8 cellular contexts compared by ENCODE assay signal in the genomic region with DNA sequence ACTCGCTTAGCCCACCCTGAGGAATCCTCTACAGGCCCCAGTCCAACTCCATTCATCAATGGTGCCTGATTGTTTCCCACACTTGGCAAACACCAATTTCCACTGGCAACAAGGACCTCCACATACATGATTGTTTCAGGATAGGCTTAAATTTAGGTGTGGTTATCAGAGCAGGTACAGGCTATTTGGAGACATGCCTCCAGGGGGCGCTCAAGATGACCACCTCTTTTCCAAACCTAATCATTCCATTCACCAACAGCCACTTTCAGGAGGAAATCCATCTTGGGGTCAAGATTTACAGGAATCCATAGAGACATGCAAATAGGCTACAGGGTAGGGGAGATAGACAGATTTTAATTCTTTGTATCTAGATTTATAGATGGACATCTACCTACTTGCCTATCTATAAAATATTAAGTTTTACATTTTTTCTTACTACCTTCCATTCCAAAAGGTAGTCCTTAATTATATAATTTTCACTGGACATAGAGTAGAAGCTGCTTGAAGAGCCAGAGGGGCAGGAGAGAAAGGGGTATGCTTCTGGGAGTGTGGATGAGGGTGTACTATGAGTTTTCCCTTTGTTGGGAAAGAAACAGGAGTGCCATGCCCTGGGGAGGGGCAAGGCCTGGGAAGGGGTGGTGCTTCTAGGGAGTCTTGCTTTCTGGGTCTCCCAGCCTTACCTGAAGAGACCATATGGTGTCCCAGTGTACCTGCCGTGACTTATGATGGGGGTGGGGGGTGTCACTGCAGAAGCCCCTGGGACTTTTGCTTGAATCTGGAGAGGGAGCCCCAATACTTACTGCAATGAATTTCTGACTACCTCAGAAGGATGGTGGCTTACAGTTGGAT. TPM values are rescaled to one million over a fixed set of nuclear protein-coding genes. Genes with fewer than 3 reads are reported as not detected.
DNase-seq lines count a peak whose midpoint lies in the region; ATAC-seq, FAIRE-seq and TF ChIP-seq lines count a peak whose summit lies in the region.

No MANE protein-coding gene starts in this region.

- peaks cover 4% of the 10 kb centered on the region for H3K27me3 ChIP-seq in CD4-positive, alpha-beta T cell (ENCODE audit: control insufficient read depth, insufficient read depth, low read length)
- no peaks in the 10 kb centered on the region for H3K27me3 ChIP-seq in keratinocyte (ENCODE audit: control insufficient read depth, extremely low read depth, insufficient read depth, low read length)

- FAIRE-seq in GM18507 (lab: Jason Lieb, UNC) = peak; percentile 73
- FAIRE-seq in keratinocyte (lab: Jason Lieb, UNC) = peak; percentile 67

- H3K79me2 ChIP-seq in keratinocyte (ENCODE audit: control insufficient read depth, insufficient read depth, low read length) = no peaks in the 10 kb centered on the region

- H3K27ac ChIP-seq in CD4-positive, alpha-beta T cell (ENCODE audit: low read depth, low read length) = no peak overlapping the region
- H3K27ac ChIP-seq in RWPE1 = no peak overlapping the region
- no peak overlapping the region for H3K27ac ChIP-seq in keratinocyte (ENCODE audit: control insufficient read depth, insufficient read depth, low read length)

- H3K4me3 Mint-ChIP-seq in CD4-positive, alpha-beta T cell = no peak overlapping the region
- no peak overlapping the region for H3K4me3 Mint-ChIP-seq in activated T-helper 17 cell treated with anti-CD3 and anti-CD28 coated beads, Interleukin-2, amount 50 U/mL, for 72 hours

- H3K4me2 ChIP-seq in keratinocyte (ENCODE audit: control insufficient read depth, extremely low read depth, insufficient read depth, low read depth, low read length) = no peak overlapping the region

- peaks cover 56% of the 10 kb centered on the region for H3K27me3 Mint-ChIP-seq in CD4-positive, alpha-beta T cell
- peaks cover 22% of the 10 kb centered on the region for H3K27me3 Mint-ChIP-seq in activated T-helper 17 cell treated with anti-CD3 and anti-CD28 coated beads, Interleukin-2, amount 50 U/mL, for 72 hours

- CTCF ChIA-PET in CD4-positive, alpha-beta T cell (lab: Charles Lee) = no interaction called here
- CTCF ChIA-PET in RWPE1 (lab: Yijun Ruan, JAX) = interaction anchor here (0.7 kb wide), 1 partner anchor 143 kb away, joined by 3 read pairs; no protein-coding TSS in a partner anchor

- H3K9me3 Mint-ChIP-seq in CD4-positive, alpha-beta T cell = peaks cover 2% of the 10 kb centered on the region
- H3K9me3 Mint-ChIP-seq in activated T-helper 17 cell treated with anti-CD3 and anti-CD28 coated beads, Interleukin-2, amount 50 U/mL, for 72 hours = no peaks in the 10 kb centered on the region

- H3K9ac ChIP-seq in keratinocyte (ENCODE audit: control insufficient read depth, extremely low read depth, insufficient read depth, low read length) = no peak overlapping the region

- DNase-seq in CD4-positive, alpha-beta T cell = no peak
- DNase-seq in GM18507 (ENCODE audit: extremely low spot score, insufficient read length, low read depth) (no peak), RWPE1 (ENCODE audit: low spot score) (peak; percentile 54), keratinocyte (ENCODE audit: low read depth, low spot score) (no peak)

- no peak overlapping the region for H3K27ac Mint-ChIP-seq in CD4-positive, alpha-beta T cell
- no peak overlapping the region for H3K27ac Mint-ChIP-seq in activated T-helper 17 cell treated with anti-CD3 and anti-CD28 coated beads, Interleukin-2, amount 50 U/mL, for 72 hours

- H2AFZ ChIP-seq in keratinocyte (ENCODE audit: control insufficient read depth, low read length) = no peak overlapping the region

- no peaks in the 10 kb centered on the region for H4K20me1 ChIP-seq in keratinocyte (ENCODE audit: control insufficient read depth, extremely low read depth, insufficient read depth, low read length)

- no peak for ATAC-seq in CD4-positive, alpha-beta T cell (ENCODE audit: poor library complexity)
- ATAC-seq in activated T-helper 17 cell treated with anti-CD3 and anti-CD28 coated beads, Interleukin-2, amount 50 U/mL, for 72 hours (replicated peaks) = no peak
- no peak for ATAC-seq in HG02938 (IDR thresholded peaks at IDR 0.05; ENCODE audit: unreplicated experiment)
- ATAC-seq in GM18511 (IDR thresholded peaks at IDR 0.05; ENCODE audit: unreplicated experiment) = no peak
- ATAC-seq in GM21447 (IDR thresholded peaks at IDR 0.05; ENCODE audit: unreplicated experiment) = no peak

- no peaks in the 10 kb centered on the region for H3K9me3 ChIP-seq in CD4-positive, alpha-beta T cell (ENCODE audit: control insufficient read depth, low read length)
- H3K9me3 ChIP-seq in keratinocyte (ENCODE audit: control insufficient read depth, low read depth, low read length) = no peaks in the 10 kb centered on the region

- no peaks in the 10 kb centered on the region for H3K9me1 ChIP-seq in keratinocyte (ENCODE audit: control insufficient read depth, extremely low read depth, insufficient read depth, low read length)

- intact Hi-C loops in CD4-positive, alpha-beta T cell (cut with DNase I, micrococcal nuclease) = no loop called here

- peak; percentile 11 for TF ChIP-seq CTCF in CD4-positive, alpha-beta T cell (IDR thresholded peaks at IDR 0.05)
- peak; percentile 64 for TF ChIP-seq CTCF in RWPE1 (conservative IDR thresholded peaks at IDR 0.05; ENCODE audit: low read depth)
- peak; percentile 67 to 75 (median 73) for TF ChIP-seq CTCF in keratinocyte (optimal IDR thresholded peaks at IDR 0.05 in 1 of 3, IDR thresholded peaks at IDR 0.05 in 1 of 3, conservative IDR thresholded peaks at IDR 0.05 in 1 of 3; ENCODE audit: extremely low read depth in 1 of 3, insufficient read depth in 2 of 3, low read length in 3 of 3)

- no peaks in the 10 kb centered on the region for H3K36me3 ChIP-seq in keratinocyte (ENCODE audit: control insufficient read depth in 2 of 2, extremely low read depth in 1 of 2, insufficient read depth in 2 of 2, low read length in 2 of 2)

- H3K4me1 ChIP-seq in keratinocyte (ENCODE audit: control insufficient read depth, extremely low read depth, insufficient read depth, low read length) = no peaks in the 10 kb centered on the region

- no peaks in the 10 kb centered on the region for H3K36me3 Mint-ChIP-seq in CD4-positive, alpha-beta T cell (ENCODE audit: low read depth)
- no peaks in the 10 kb centered on the region for H3K36me3 Mint-ChIP-seq in activated T-helper 17 cell treated with anti-CD3 and anti-CD28 coated beads, Interleukin-2, amount 50 U/mL, for 72 hours (ENCODE audit: low read depth)

- POLR2A ChIA-PET in CD4-positive, alpha-beta T cell (lab: Charles Lee) = no interaction called here
- POLR2A ChIA-PET in RWPE1 (lab: Yijun Ruan, JAX; ENCODE audit: low non-redundant PET) = no interaction called here

- dilution Hi-C loops in keratinocyte (cut with MboI; ENCODE audit: extremely low pct_ligation_motif_present, low sequenced_read_pairs) = no loop called here

- H3K4me3 ChIP-seq in keratinocyte (ENCODE audit: control insufficient read depth in 2 of 3, extremely low read depth in 1 of 3, insufficient read depth in 2 of 3, low read depth in 1 of 3, low read length in 3 of 3) = no peak overlapping the region

- no peaks in the 10 kb centered on the region for H3K4me1 Mint-ChIP-seq in CD4-positive, alpha-beta T cell (ENCODE audit: low read depth)
- no peaks in the 10 kb centered on the region for H3K4me1 Mint-ChIP-seq in activated T-helper 17 cell treated with anti-CD3 and anti-CD28 coated beads, Interleukin-2, amount 50 U/mL, for 72 hours

RNA-seq across cellular contexts. Expression of a gene that starts 14.1 kb away (rescaled TPM):
- not detected for total RNA-seq in CD4-positive, alpha-beta T cell
- not detected in 3 replicates for polyA plus RNA-seq in keratinocyte
- polyA plus RNA-seq in keratinocyte (2011; ENCODE audit: low read depth) = not detected
- polyA plus RNA-seq in keratinocyte (2011; cell fraction: cytosol; rRNA removed) = not detected in 2 replicates
- not detected in 2 replicates for polyA plus RNA-seq in keratinocyte (2011; cell fraction: nucleus; rRNA removed)
- polyA plus RNA-seq in keratinocyte (2012; ENCODE audit: low replicate concordance) = not detected in 2 replicates
- not detected in 3 replicates for polyA minus RNA-seq in keratinocyte
- polyA minus RNA-seq in keratinocyte (2011; cell fraction: cytosol; rRNA and poly(A)+ RNA removed) = not detected
- not detected in 2 replicates for polyA minus RNA-seq in keratinocyte (2011; cell fraction: nucleus; rRNA and poly(A)+ RNA removed)
- not detected for total RNA-seq in activated T-helper 17 cell treated with anti-CD3 and anti-CD28 coated beads, Interleukin-2, amount 50 U/mL, for 72 hours

Comparison
In these comparisons a context has a peak if more than half of its experiments do, and no peak if none do; other contexts are left out.
1. CTCF ChIP-seq: peak in every context shown above with its lines; median percentile 73 in keratinocyte; 64 in RWPE1; 11 in CD4-positive, alpha-beta T cell.